Comparison of ENCODE assay signal across 1 cellular context in genomic region chr3:64023187-64023860, GRCh38.
A peak's percentile ranks its signal among the peaks of the same experiment; 100 is the strongest.
TF ChIP-seq lines count a peak whose summit lies in the region.

PSMD6 (minus strand) TSS chr3:64023494; CDS start chr3:64023419, 75 bp downstream.

TF ChIP-seq in GM23338, 12 proteins besides CTCF, POLR2A, EP300 and RAD21 (continued from another document):
- no peak for TF ChIP-seq ZNF462 (CRISPR knock-in tag; IDR thresholded peaks at IDR 0.05)
- peak; percentile 83 for TF ChIP-seq POLR2AphosphoS5 (IDR thresholded peaks at IDR 0.05; ENCODE audit: low read depth)
